Comparison of ENCODE assay signal across 1 cellular context in the genomic region with DNA sequence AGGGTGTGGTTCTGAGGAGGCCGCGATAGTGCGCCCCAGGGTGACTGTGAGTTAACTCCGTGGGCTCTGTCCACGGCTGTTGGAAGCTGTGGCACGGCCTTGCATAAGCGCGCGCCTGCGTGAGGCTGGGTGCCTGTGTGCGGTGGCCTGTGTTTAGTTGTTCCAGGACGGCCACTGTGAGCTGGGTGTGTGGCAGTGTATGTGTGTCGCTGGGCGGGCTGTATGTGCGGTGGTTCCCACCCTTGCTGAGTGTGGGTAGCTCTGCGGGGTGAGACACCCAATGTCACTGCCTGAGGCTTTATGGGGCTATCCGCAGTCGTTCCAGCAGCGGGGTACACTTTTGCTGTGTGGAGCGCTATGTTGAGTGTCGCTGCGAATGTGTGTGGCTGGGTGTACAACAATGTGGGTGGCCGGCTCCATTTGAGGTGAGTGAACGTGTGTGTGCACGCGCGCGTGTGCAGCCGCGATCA.
TF ChIP-seq lines count a peak whose summit lies in the region.

No MANE protein-coding gene starts in this region.

TF ChIP-seq in K562, 482 proteins besides CTCF, POLR2A, EP300 and RAD21 (continued from another document and continues in another):
- peak; percentile 14 for TF ChIP-seq PRDM10 (IDR thresholded peaks at IDR 0.05; ENCODE audit: partially characterized antibody)
- no peak for TF ChIP-seq PHB2 (IDR thresholded peaks at IDR 0.05; ENCODE audit: low read depth)
- TF ChIP-seq ID3 (CRISPR knock-in tag; IDR thresholded peaks at IDR 0.05) = no peak
- no peak for TF ChIP-seq ID3 (tag; IDR thresholded peaks at IDR 0.05)
- TF ChIP-seq NCOA1 (IDR thresholded peaks at IDR 0.05; ENCODE audit: low read depth) = no peak
- no peak for TF ChIP-seq RBM22 (IDR thresholded peaks at IDR 0.05; ENCODE audit: low read depth, low read length, poor library complexity, severe bottlenecking)
- TF ChIP-seq CREB5 (CRISPR knock-in tag; IDR thresholded peaks at IDR 0.05) = no peak
- no peak for TF ChIP-seq JUNB (CRISPR knock-in tag; conservative IDR thresholded peaks at IDR 0.05)
- TF ChIP-seq RNF2 (IDR thresholded peaks at IDR 0.05) = no peak
- no peak for TF ChIP-seq CSDE1 (IDR thresholded peaks at IDR 0.05)
- peak; percentile 58; the same call in 1 of the 2 replicates for TF ChIP-seq BCL6 (CRISPR knock-in tag; IDR thresholded peaks at IDR 0.05)
- no peak for TF ChIP-seq PHF21A (IDR thresholded peaks at IDR 0.05; ENCODE audit: borderline replicate concordance, low read depth)
- TF ChIP-seq ZNF695 (CRISPR knock-in tag; IDR thresholded peaks at IDR 0.05) = no peak
- no peak for TF ChIP-seq KLF13 (tag; IDR thresholded peaks at IDR 0.05; ENCODE audit: borderline replicate concordance, low read depth)
- no peak for TF ChIP-seq ZFP36 (IDR thresholded peaks at IDR 0.05; ENCODE audit: low read depth, low read length, partially characterized antibody)
- no peak for TF ChIP-seq GATA2 (CRISPR knock-in tag; IDR thresholded peaks at IDR 0.05)
- TF ChIP-seq RBM14 (IDR thresholded peaks at IDR 0.05; ENCODE audit: borderline replicate concordance, insufficient read depth, low read depth, low read length) = no peak
- no peak for TF ChIP-seq DMBX1 (CRISPR knock-in tag; IDR thresholded peaks at IDR 0.05; ENCODE audit: borderline replicate concordance)
- no peak for TF ChIP-seq BACH1 (tag; IDR thresholded peaks at IDR 0.05)
- TF ChIP-seq ZNF445 (CRISPR knock-in tag; IDR thresholded peaks at IDR 0.05; ENCODE audit: low read depth) = no peak
- TF ChIP-seq VEZF1 (CRISPR knock-in tag; IDR thresholded peaks at IDR 0.05) = no peak
- TF ChIP-seq, protein P1, sequence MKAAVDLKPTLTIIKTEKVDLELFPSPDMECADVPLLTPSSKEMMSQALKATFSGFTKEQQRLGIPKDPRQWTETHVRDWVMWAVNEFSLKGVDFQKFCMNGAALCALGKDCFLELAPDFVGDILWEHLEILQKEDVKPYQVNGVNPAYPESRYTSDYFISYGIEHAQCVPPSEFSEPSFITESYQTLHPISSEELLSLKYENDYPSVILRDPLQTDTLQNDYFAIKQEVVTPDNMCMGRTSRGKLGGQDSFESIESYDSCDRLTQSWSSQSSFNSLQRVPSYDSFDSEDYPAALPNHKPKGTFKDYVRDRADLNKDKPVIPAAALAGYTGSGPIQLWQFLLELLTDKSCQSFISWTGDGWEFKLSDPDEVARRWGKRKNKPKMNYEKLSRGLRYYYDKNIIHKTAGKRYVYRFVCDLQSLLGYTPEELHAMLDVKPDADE (conservative IDR thresholded peaks at IDR 0.05; ENCODE audit: control insufficient read depth, low read depth, low read length) = no peak
- TF ChIP-seq, protein P2, sequence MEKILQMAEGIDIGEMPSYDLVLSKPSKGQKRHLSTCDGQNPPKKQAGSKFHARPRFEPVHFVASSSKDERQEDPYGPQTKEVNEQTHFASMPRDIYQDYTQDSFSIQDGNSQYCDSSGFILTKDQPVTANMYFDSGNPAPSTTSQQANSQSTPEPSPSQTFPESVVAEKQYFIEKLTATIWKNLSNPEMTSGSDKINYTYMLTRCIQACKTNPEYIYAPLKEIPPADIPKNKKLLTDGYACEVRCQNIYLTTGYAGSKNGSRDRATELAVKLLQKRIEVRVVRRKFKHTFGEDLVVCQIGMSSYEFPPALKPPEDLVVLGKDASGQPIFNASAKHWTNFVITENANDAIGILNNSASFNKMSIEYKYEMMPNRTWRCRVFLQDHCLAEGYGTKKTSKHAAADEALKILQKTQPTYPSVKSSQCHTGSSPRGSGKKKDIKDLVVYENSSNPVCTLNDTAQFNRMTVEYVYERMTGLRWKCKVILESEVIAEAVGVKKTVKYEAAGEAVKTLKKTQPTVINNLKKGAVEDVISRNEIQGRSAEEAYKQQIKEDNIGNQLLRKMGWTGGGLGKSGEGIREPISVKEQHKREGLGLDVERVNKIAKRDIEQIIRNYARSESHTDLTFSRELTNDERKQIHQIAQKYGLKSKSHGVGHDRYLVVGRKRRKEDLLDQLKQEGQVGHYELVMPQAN (IDR thresholded peaks at IDR 0.05; ENCODE audit: borderline replicate concordance) = no peak
- TF ChIP-seq KDM5B (IDR thresholded peaks at IDR 0.05; ENCODE audit: insufficient replicate concordance, low read depth, low read length) = no peak
- TF ChIP-seq STAT5B (CRISPR knock-in tag; IDR thresholded peaks at IDR 0.05) = no peak
- TF ChIP-seq HNRNPUL1 (IDR thresholded peaks at IDR 0.05; ENCODE audit: low read length) = no peak
- TF ChIP-seq ZNF133 (CRISPR knock-in tag; IDR thresholded peaks at IDR 0.05) = no peak
- no peak for TF ChIP-seq RFX5 (IDR thresholded peaks at IDR 0.05; ENCODE audit: low read depth, low read length)
- TF ChIP-seq ZFP91 (CRISPR knock-in tag; IDR thresholded peaks at IDR 0.05) = no peak
- no peak; the same call in 1 of the 2 replicates for TF ChIP-seq KLF1 (tag; IDR thresholded peaks at IDR 0.05)
- TF ChIP-seq, protein P3, sequence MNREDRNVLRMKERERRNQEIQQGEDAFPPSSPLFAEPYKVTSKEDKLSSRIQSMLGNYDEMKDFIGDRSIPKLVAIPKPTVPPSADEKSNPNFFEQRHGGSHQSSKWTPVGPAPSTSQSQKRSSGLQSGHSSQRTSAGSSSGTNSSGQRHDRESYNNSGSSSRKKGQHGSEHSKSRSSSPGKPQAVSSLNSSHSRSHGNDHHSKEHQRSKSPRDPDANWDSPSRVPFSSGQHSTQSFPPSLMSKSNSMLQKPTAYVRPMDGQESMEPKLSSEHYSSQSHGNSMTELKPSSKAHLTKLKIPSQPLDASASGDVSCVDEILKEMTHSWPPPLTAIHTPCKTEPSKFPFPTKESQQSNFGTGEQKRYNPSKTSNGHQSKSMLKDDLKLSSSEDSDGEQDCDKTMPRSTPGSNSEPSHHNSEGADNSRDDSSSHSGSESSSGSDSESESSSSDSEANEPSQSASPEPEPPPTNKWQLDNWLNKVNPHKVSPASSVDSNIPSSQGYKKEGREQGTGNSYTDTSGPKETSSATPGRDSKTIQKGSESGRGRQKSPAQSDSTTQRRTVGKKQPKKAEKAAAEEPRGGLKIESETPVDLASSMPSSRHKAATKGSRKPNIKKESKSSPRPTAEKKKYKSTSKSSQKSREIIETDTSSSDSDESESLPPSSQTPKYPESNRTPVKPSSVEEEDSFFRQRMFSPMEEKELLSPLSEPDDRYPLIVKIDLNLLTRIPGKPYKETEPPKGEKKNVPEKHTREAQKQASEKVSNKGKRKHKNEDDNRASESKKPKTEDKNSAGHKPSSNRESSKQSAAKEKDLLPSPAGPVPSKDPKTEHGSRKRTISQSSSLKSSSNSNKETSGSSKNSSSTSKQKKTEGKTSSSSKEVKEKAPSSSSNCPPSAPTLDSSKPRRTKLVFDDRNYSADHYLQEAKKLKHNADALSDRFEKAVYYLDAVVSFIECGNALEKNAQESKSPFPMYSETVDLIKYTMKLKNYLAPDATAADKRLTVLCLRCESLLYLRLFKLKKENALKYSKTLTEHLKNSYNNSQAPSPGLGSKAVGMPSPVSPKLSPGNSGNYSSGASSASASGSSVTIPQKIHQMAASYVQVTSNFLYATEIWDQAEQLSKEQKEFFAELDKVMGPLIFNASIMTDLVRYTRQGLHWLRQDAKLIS (CRISPR knock-in tag; IDR thresholded peaks at IDR 0.05) = 0 out of 2 replicates have a peak, but pooled peaks have one; percentile 26
- TF ChIP-seq NFATC3 (IDR thresholded peaks at IDR 0.05) = no peak
- TF ChIP-seq MXD1 (CRISPR knock-in tag; IDR thresholded peaks at IDR 0.05; ENCODE audit: borderline replicate concordance, poor library complexity, severe bottlenecking) = no peak
- TF ChIP-seq PTBP1 (IDR thresholded peaks at IDR 0.05; ENCODE audit: low read depth, low read length) = no peak
- no peak for TF ChIP-seq NFYB (IDR thresholded peaks at IDR 0.05; ENCODE audit: extremely low read depth, insufficient read length)
- TF ChIP-seq TGIF2 (CRISPR knock-in tag; IDR thresholded peaks at IDR 0.05) = no peak
- TF ChIP-seq ZNF24 (IDR thresholded peaks at IDR 0.05) = no peak
- TF ChIP-seq, protein P4, sequence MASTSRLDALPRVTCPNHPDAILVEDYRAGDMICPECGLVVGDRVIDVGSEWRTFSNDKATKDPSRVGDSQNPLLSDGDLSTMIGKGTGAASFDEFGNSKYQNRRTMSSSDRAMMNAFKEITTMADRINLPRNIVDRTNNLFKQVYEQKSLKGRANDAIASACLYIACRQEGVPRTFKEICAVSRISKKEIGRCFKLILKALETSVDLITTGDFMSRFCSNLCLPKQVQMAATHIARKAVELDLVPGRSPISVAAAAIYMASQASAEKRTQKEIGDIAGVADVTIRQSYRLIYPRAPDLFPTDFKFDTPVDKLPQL (IDR thresholded peaks at IDR 0.05; ENCODE audit: extremely low read depth, insufficient read length) = no peak
- TF ChIP-seq NFE2 (IDR thresholded peaks at IDR 0.05; ENCODE audit: low read depth) = no peak
- no peak for TF ChIP-seq TBL1XR1 (IDR thresholded peaks at IDR 0.05; ENCODE audit: low read length in 2 of 2)
- peak; percentile 53 for TF ChIP-seq ZBTB17 (CRISPR knock-in tag; IDR thresholded peaks at IDR 0.05)
- TF ChIP-seq, protein P5, sequence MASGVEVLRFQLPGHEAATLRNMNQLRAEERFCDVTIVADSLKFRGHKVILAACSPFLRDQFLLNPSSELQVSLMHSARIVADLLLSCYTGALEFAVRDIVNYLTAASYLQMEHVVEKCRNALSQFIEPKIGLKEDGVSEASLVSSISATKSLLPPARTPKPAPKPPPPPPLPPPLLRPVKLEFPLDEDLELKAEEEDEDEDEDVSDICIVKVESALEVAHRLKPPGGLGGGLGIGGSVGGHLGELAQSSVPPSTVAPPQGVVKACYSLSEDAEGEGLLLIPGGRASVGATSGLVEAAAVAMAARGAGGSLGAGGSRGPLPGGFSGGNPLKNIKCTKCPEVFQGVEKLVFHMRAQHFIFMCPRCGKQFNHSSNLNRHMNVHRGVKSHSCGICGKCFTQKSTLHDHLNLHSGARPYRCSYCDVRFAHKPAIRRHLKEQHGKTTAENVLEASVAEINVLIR (CRISPR knock-in tag; IDR thresholded peaks at IDR 0.05) = no peak
- peak; percentile 64 for TF ChIP-seq DPF2 (IDR thresholded peaks at IDR 0.05)
